Comparison of ENCODE assay signal across 12 cellular contexts in genomic region chr22:24284747-24285203, GRCh38. TPM values are rescaled to one million over a fixed set of nuclear protein-coding genes. Genes with fewer than 3 reads are reported as not detected.
DNase-seq lines count a peak whose midpoint lies in the region; ATAC-seq and TF ChIP-seq lines count a peak whose summit lies in the region.
"Had no signal": no experiment of that assay in that cellular context is flagged by ENCODE, and none has a peak within 500 bp of the region (broad histone marks: within the 10 kb centered on the region; RNA-seq: fewer than 3 reads in every experiment).

No MANE protein-coding gene starts in this region.

- peaks cover 11% of the 10 kb centered on the region for H3K36me3 Mint-ChIP-seq in CD4-positive, alpha-beta T cell (ENCODE audit: low read depth)

- peak overlapping the region; percentile 7 for H3K27ac Mint-ChIP-seq in CD4-positive, alpha-beta T cell

- POLR2A ChIA-PET in CD4-positive, alpha-beta T cell (lab: Charles Lee): interaction anchor here (1.5 kb wide), 1 partner anchor 14 kb away, joined by 6 read pairs; the partner anchor contains the start of gene SPECC1L

- intact Hi-C loops in CD4-positive, alpha-beta T cell (cut with DNase I, micrococcal nuclease): no loop called here

- no peak overlapping the region for H3K4me3 ChIP-seq in HUES48 (ENCODE audit: low read depth, low read length)
- H3K4me3 ChIP-seq in lung: no peak overlapping the region
- H3K4me3 ChIP-seq: breast epithelium, thoracic aorta had no signal

- no peaks in the 10 kb centered on the region for H3K9me3 Mint-ChIP-seq in CD4-positive, alpha-beta T cell

- H3K9ac ChIP-seq in HUES48 (ENCODE audit: low read depth, low read length): no peak overlapping the region

- peaks cover 63% of the 10 kb centered on the region for H3K4me1 Mint-ChIP-seq in CD4-positive, alpha-beta T cell (ENCODE audit: low read depth)

- peak overlapping the region; percentile 28 for H3K4me3 Mint-ChIP-seq in CD4-positive, alpha-beta T cell

- H3K27ac ChIP-seq in CD4-positive, alpha-beta T cell (ENCODE audit: low read depth, low read length): no peak overlapping the region
- H3K27ac ChIP-seq in HUES48 (ENCODE audit: low read depth, low read length) (peak overlapping the region; percentile 47), lung (ENCODE audit: low read depth in 1 of 2, low read length in 1 of 2) (peak overlapping the region; percentile 31 to 68)
- H3K27ac ChIP-seq: thoracic aorta had no signal

- CTCF ChIA-PET in CD4-positive, alpha-beta T cell (lab: Charles Lee): no interaction called here

- DNase-seq in CD4-positive, alpha-beta T cell: no peak
- DNase-seq in amniotic epithelial cell (ENCODE audit: low read depth): peak; percentile 50
- no peak for DNase-seq in lung (ENCODE audit: low spot score)
- DNase-seq in hippocampal formation (lab: John Stamatoyannopoulos, UW): no peak
- DNase-seq: GF-D8, NCI-H345 had no signal

- 74 to 86% methylated on average over 2 of the region's 2 CpGs for WGBS in lung, 2 donors

- no peaks in the 10 kb centered on the region for H3K9me3 ChIP-seq in CD4-positive, alpha-beta T cell (ENCODE audit: control insufficient read depth, low read length)
- H3K9me3 ChIP-seq in HUES48 (ENCODE audit: control insufficient read depth, insufficient read depth, low read length) (no peaks in the 10 kb centered on the region), lung (ENCODE audit: control insufficient read depth in 2 of 2, insufficient read depth in 1 of 2, low read length in 1 of 2) (no peaks in the 10 kb centered on the region)
- H3K9me3 ChIP-seq: breast epithelium, thoracic aorta had no signal

- TF ChIP-seq CTCF in CD4-positive, alpha-beta T cell (IDR thresholded peaks at IDR 0.05): no peak
- no peak for TF ChIP-seq CTCF in lung (IDR thresholded peaks at IDR 0.05; ENCODE audit: control extremely low read depth, extremely low read depth)

- peak; percentile 69 for ATAC-seq in CD4-positive, alpha-beta T cell (ENCODE audit: poor library complexity)
- ATAC-seq in lung (ENCODE audit: insufficient read depth, low FRiP score) (no peak), GM21526 (IDR thresholded peaks at IDR 0.05; ENCODE audit: low FRiP score, unreplicated experiment) (no peak), HG02763 (IDR thresholded peaks at IDR 0.05; ENCODE audit: unreplicated experiment) (no peak), HG02970 (IDR thresholded peaks at IDR 0.05; ENCODE audit: low FRiP score, unreplicated experiment) (no peak)

- no peaks in the 10 kb centered on the region for H3K27me3 ChIP-seq in CD4-positive, alpha-beta T cell (ENCODE audit: control insufficient read depth, insufficient read depth, low read length)
- H3K27me3 ChIP-seq in HUES48 (ENCODE audit: control insufficient read depth, insufficient read depth, low read length) (no peaks in the 10 kb centered on the region), lung (ENCODE audit: control insufficient read depth, insufficient read depth) (no peaks in the 10 kb centered on the region)
- H3K27me3 ChIP-seq: breast epithelium had no signal

- H3K27me3 Mint-ChIP-seq in CD4-positive, alpha-beta T cell: no peaks in the 10 kb centered on the region

- H3K4me1 ChIP-seq in HUES48 (ENCODE audit: control insufficient read depth, insufficient read depth, low read length) (peaks cover 13% of the 10 kb centered on the region), lung (ENCODE audit: control insufficient read depth in 2 of 2, insufficient read depth in 2 of 2, low read length in 2 of 2) (peaks cover 3 to 27% of the 10 kb centered on the region in 2 donors)

- no peaks in the 10 kb centered on the region for H3K36me3 ChIP-seq in HUES48 (ENCODE audit: control insufficient read depth, insufficient read depth, low read length)
- H3K36me3 ChIP-seq in lung (ENCODE audit: control insufficient read depth in 2 of 2, insufficient read depth in 2 of 2, low read length in 2 of 2): no peaks in the 10 kb centered on the region
- H3K36me3 ChIP-seq: breast epithelium, thoracic aorta had no signal

RNA-seq across cellular contexts. Expression of gene SPECC1L, which starts 14.1 kb away (rescaled TPM):
- 10 to 100 TPM; 27.5 to 31.8 TPM for total RNA-seq in CD4-positive, alpha-beta T cell
- 10 to 100 TPM; 61.3 to 83.9 TPM for total RNA-seq in lung
- 10 to 100 TPM; 10.4 to 14.3 TPM for polyA plus RNA-seq in lung

RNA-seq across cellular contexts. Expression of gene GGT5, which starts 39.9 kb away (rescaled TPM):
- total RNA-seq in CD4-positive, alpha-beta T cell: not detected
- total RNA-seq in lung: 10 to 100 TPM in 1 of 2 donors, 1 to 10 TPM in 1; 9.8 to 92.0 TPM
- 10 to 100 TPM; 50.7 to 58.7 TPM for polyA plus RNA-seq in lung

Comparison
In these comparisons a context has a peak if more than half of its experiments do, and no peak if none do; other contexts are left out.
1. RNA of gene GGT5, which starts 39.9 kb away (total RNA-seq): 9.8 to 92.0 TPM in lung; not detected in CD4-positive, alpha-beta T cell; every median in the first group is over 4 times any median in the second.